ENCODE assay signal across 8 cellular contexts in genomic region chr19:49546825-49547565, GRCh38. TPM values are rescaled to one million over a fixed set of nuclear protein-coding genes. Genes with fewer than 3 reads are reported as not detected.
DNase-seq lines count a peak whose midpoint lies in the region; ATAC-seq, FAIRE-seq and TF ChIP-seq lines count a peak whose summit lies in the region.

No MANE protein-coding gene starts in this region.

- no peak for ATAC-seq in HG02885 (IDR thresholded peaks at IDR 0.05; ENCODE audit: poor library complexity, unreplicated experiment)

- H3K9ac ChIP-seq in astrocyte (ENCODE audit: low read length): no peak overlapping the region

- no peak overlapping the region for H2AFZ ChIP-seq in astrocyte (ENCODE audit: low read depth, low read length)

- H4K20me1 ChIP-seq in astrocyte (ENCODE audit: insufficient read depth, low read length): peaks cover 5% of the 10 kb centered on the region

- H3K9me3 ChIP-seq in astrocyte (ENCODE audit: insufficient read depth, low read depth, low read length) (no peaks in the 10 kb centered on the region), right atrium auricular region (no peaks in the 10 kb centered on the region)

- no peaks in the 10 kb centered on the region for H3K27me3 ChIP-seq in astrocyte (ENCODE audit: insufficient read depth, low read length)
- no peaks in the 10 kb centered on the region for H3K27me3 ChIP-seq in right atrium auricular region

- H3K4me1 ChIP-seq in astrocyte (ENCODE audit: insufficient read depth, low read length) (peaks cover 4% of the 10 kb centered on the region), right atrium auricular region (peaks cover 0 to 6% of the 10 kb centered on the region in 2 donors)

- no peaks in the 10 kb centered on the region for H3K9me3 Mint-ChIP-seq in astrocyte (ENCODE audit: unreplicated experiment)

- peaks cover 2% of the 10 kb centered on the region for H3K36me3 Mint-ChIP-seq in astrocyte (ENCODE audit: low read depth, unreplicated experiment)

- H3K27ac Mint-ChIP-seq in astrocyte (ENCODE audit: unreplicated experiment): no peak overlapping the region

- H3K4me1 Mint-ChIP-seq in astrocyte (ENCODE audit: low read depth, unreplicated experiment): no peaks in the 10 kb centered on the region

- H3K27ac ChIP-seq in astrocyte (ENCODE audit: low read depth, low read length) (no peak overlapping the region), right atrium auricular region (no peak overlapping the region)

- peaks cover 2% of the 10 kb centered on the region for H3K27me3 Mint-ChIP-seq in astrocyte (ENCODE audit: low read depth, unreplicated experiment)

- FAIRE-seq in astrocyte (lab: Jason Lieb, UNC): peak; percentile 62

- TF ChIP-seq CTCF in astrocyte (IDR thresholded peaks at IDR 0.05; ENCODE audit: insufficient read depth, low read depth, low read length): peak; percentile 91
- TF ChIP-seq CTCF in right atrium auricular region (IDR thresholded peaks at IDR 0.05): peak; percentile 71 to 91

- H3K4me3 Mint-ChIP-seq in astrocyte (ENCODE audit: unreplicated experiment): no peak overlapping the region

- DNase-seq in activated CD4-positive, CD25-positive, alpha-beta regulatory T cell (lab: John Stamatoyannopoulos, UW): peak; percentile 23 to 34 (median 30)
- DNase-seq in activated CD4-positive, CD25-positive, alpha-beta regulatory T cell treated with anti-CD3 and anti-CD28 coated beads, Interleukin-2, amount 50 U/mL, for 72 hours: no peak
- DNase-seq in NCI-H1105 (lab: John Stamatoyannopoulos, UW) (peak; percentile 88), SKM-1 treated with dmso at 0.1 percent for 144 hours (lab: John Stamatoyannopoulos, UW; ENCODE audit: unreplicated experiment) (peak; percentile 35), astrocyte (ENCODE audit: low read depth) (peak; percentile 73), right atrium auricular region (ENCODE audit: low spot score) (peak; percentile 78), retina (peak; percentile 87)

- no peaks in the 10 kb centered on the region for H3K79me2 ChIP-seq in astrocyte (ENCODE audit: insufficient read depth, low read length)

- peaks cover 6% of the 10 kb centered on the region for H3K36me3 ChIP-seq in astrocyte (ENCODE audit: insufficient read depth, low read length)
- H3K36me3 ChIP-seq in right atrium auricular region: no peaks in the 10 kb centered on the region

- H3K4me2 ChIP-seq in astrocyte (ENCODE audit: low read length): peak overlapping the region; percentile 23

- H3K4me3 ChIP-seq in astrocyte (ENCODE audit: insufficient read depth, low read depth, low read length): no peak overlapping the region
- no peak overlapping the region for H3K4me3 ChIP-seq in right atrium auricular region

RNA-seq across cellular contexts. Expression of gene RCN3, which starts 19.2 kb away (rescaled TPM):
- total RNA-seq in astrocyte (20.2 and 27.5 TPM in 2 replicates), right atrium auricular region (10 to 100 TPM; 15.8 to 17.2 TPM)

RNA-seq across cellular contexts. Expression of gene NOSIP, which starts 33.4 kb away (rescaled TPM):
- total RNA-seq in astrocyte (74.6 and 83.8 TPM in 2 replicates), right atrium auricular region (10 to 100 TPM; 39.0 to 62.3 TPM)

RNA-seq across cellular contexts. Expression of gene PRRG2, which starts 34.1 kb away (rescaled TPM):
- total RNA-seq in astrocyte (0.89 and 1.3 TPM in 2 replicates), right atrium auricular region (1 to 10 TPM in 1 of 2 donors, under 1 TPM in 1; 0.63 to 2.3 TPM)

RNA-seq across cellular contexts. Expression of gene FCGRT, which starts 34.5 kb away (rescaled TPM):
- 32.2 and 40.6 TPM in 2 replicates for total RNA-seq in astrocyte
- 100 to 1,000 TPM in 1 of 2 donors, 10 to 100 TPM in 1; 98.2 to 123 TPM for total RNA-seq in right atrium auricular region

RNA-seq across cellular contexts. Expression of gene PRR12, which starts 44.0 kb away (rescaled TPM):
- total RNA-seq in astrocyte: 29.7 and 29.9 TPM in 2 replicates
- total RNA-seq in right atrium auricular region: 10 to 100 TPM in 1 of 2 donors, 1 to 10 TPM in 1; 6.6 to 13.3 TPM
